8 cellular contexts compared by ENCODE assay signal in the genomic region with DNA sequence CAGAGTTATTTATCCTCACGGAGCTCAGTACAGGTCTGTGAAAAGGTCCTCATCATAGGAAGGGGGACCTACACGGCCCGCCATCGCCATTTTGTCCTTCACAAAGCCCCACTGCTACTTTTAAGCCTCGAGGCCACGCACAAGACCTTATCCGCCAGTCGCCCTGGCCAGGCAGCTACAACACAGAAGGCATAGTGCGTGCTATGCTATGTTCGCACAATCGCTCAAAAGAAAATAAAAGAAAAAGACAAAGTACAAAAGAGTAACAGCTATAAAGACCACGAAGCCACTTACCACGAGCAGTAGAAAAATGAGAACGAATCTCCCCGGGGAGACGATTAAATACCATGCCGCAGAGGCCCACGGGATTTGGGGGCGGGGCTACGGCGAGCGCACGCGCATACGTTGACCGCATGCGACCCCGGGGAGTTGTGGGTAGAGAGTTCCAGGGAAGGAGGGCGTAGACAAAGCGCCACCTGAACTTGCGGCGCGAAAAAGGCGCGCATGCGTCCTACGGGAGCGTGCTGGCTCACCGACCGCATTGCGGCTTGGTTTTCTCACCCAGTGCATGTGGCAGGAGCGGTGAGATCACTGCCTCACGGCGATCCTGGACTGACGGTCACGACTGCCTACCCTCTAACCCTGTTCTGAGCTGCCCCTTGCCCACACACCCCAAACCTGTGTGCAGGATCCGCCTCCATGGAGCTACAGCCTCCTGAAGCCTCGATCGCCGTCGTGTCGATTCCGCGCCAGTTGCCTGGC. TPM values are rescaled to one million over a fixed set of nuclear protein-coding genes. Genes with fewer than 3 reads are reported as not detected.
DNase-seq lines count a peak whose midpoint lies in the region; ATAC-seq and TF ChIP-seq lines count a peak whose summit lies in the region.

No MANE protein-coding gene starts in this region.

- H3F3A ChIP-seq in PC-3 (ENCODE audit: low read length, unreplicated experiment) = peaks cover 47% of the 10 kb centered on the region

- BruUV-seq in PC-3 (replicated peaks; lab: Mats Ljungman, UMichigan) = no TSS peak

- peak overlapping the region; percentile 67 for H2AFZ ChIP-seq in PC-3 (ENCODE audit: low read length)

- H3K36me3 ChIP-seq in PC-3 (ENCODE audit: low read depth, low read length) (peaks cover 41% of the 10 kb centered on the region), esophagus (ENCODE audit: control insufficient read depth in 2 of 2, insufficient read depth in 2 of 2, low read length in 1 of 2) (peaks cover 0 to 12% of the 10 kb centered on the region in 2 donors), muscle layer of duodenum (ENCODE audit: control insufficient read depth in 1 of 2, insufficient read depth in 2 of 2, low read length in 2 of 2) (peaks cover 23 to 30% of the 10 kb centered on the region in 2 donors)

- peaks cover 59% of the 10 kb centered on the region for H3K4me1 Mint-ChIP-seq in activated T-cell treated with anti-CD3 and anti-CD28 coated beads, Interleukin-2, amount 50 U/mL, for 24 hours (ENCODE audit: low read depth)

- POLR2A ChIA-PET in PC-3 (lab: Charles Lee; ENCODE audit: unreplicated experiment) = interaction anchor here (0.5 to 2.2 kb wide), 9 partner anchors 9 to 708 kb away, joined by 3 to 23 read pairs (median 4); a partner anchor contains a TSS

- no peaks in the 10 kb centered on the region for H3K9me2 ChIP-seq in PC-3 (replicated peaks; ENCODE audit: low read length)

- CTCF ChIA-PET in PC-3 (lab: Charles Lee) = interaction anchor here (1.0 to 1.8 kb wide), 2 partner anchors 24 to 26 kb away, joined by 3 to 8 read pairs; a partner anchor contains a TSS

- no peak for TF ChIP-seq CTCF in PC-3 (conservative IDR thresholded peaks at IDR 0.05; ENCODE audit: low read depth, low read length)

- 0 to 1% methylated on average over 54 of the region's 54 CpGs for WGBS in esophagus, 2 donors

- ATAC-seq in GM21619 (IDR thresholded peaks at IDR 0.05; ENCODE audit: unreplicated experiment) (peak; percentile 75), PC-3 (peak; percentile 83)

- peak overlapping the region; percentile 99 for H3K27ac Mint-ChIP-seq in activated T-cell treated with anti-CD3 and anti-CD28 coated beads, Interleukin-2, amount 50 U/mL, for 24 hours

- peaks cover 43% of the 10 kb centered on the region for H4K20me1 ChIP-seq in PC-3 (ENCODE audit: low read length)

- DNase-seq in DMS153 treated with DMSO at 0.1 percent for 48 hours (lab: John Stamatoyannopoulos, UW; ENCODE audit: unreplicated experiment) (peak; percentile 94), PC-3 (peak; percentile 100)
- peak; percentile 98 for DNase-seq in Jurkat, Clone E6-1 (ENCODE audit: low read depth, low spot score)
- peak; percentile 99 for DNase-seq in activated T-cell treated with anti-CD3 and anti-CD28 coated beads, Interleukin-2, amount 50 U/mL, for 24 hours
- peak; percentile 96 for DNase-seq in stimulated activated CD8-positive, alpha-beta memory T cell treated with anti-CD3 and anti-CD28 coated beads, Interleukin-7, amount 100 ng/mL, for 24 hours (ENCODE audit: low read depth)

- H3K9ac ChIP-seq in PC-3 (ENCODE audit: low read length) = peak overlapping the region; percentile 97

- H3K9me3 ChIP-seq in PC-3 (ENCODE audit: low read length) (no peaks in the 10 kb centered on the region), esophagus (ENCODE audit: control insufficient read depth in 2 of 2, insufficient read depth in 1 of 2, low read depth in 1 of 2, low read length in 1 of 2) (no peaks in the 10 kb centered on the region), muscle layer of duodenum (ENCODE audit: control insufficient read depth in 1 of 2, low read length in 2 of 2) (no peaks in the 10 kb centered on the region)

- peaks cover 82% of the 10 kb centered on the region for H3K79me2 ChIP-seq in PC-3 (ENCODE audit: low read length)

- no peaks in the 10 kb centered on the region for H3K9me3 Mint-ChIP-seq in activated T-cell treated with anti-CD3 and anti-CD28 coated beads, Interleukin-2, amount 50 U/mL, for 24 hours

- peak overlapping the region; percentile 96 for H3K4me2 ChIP-seq in PC-3 (ENCODE audit: low read length)

- H3K4me3 ChIP-seq in Jurkat, Clone E6-1 (ENCODE audit: low read length) = peak overlapping the region; percentile 96
- peak overlapping the region; percentile 93 for H3K4me3 ChIP-seq in PC-3 (ENCODE audit: low read length)
- H3K4me3 ChIP-seq in esophagus (ENCODE audit: low read depth in 1 of 2, low read length in 2 of 2) = peak overlapping the region; percentile 76 to 100
- peak overlapping the region; percentile 92 to 98 for H3K4me3 ChIP-seq in muscle layer of duodenum (ENCODE audit: low read depth in 1 of 2, low read length in 2 of 2)

- peak overlapping the region; percentile 99 for H3K4me3 Mint-ChIP-seq in activated T-cell treated with anti-CD3 and anti-CD28 coated beads, Interleukin-2, amount 50 U/mL, for 24 hours

- intact Hi-C loops in PC-3 (cut with micrococcal nuclease) = loop anchor here (1.0 to 2.0 kb wide), 2 partner anchors 14 to 25 kb away; a partner anchor contains a TSS

- H3K27ac ChIP-seq in PC-3 (ENCODE audit: low read length) (peak overlapping the region; percentile 78), esophagus (ENCODE audit: low read depth in 2 of 2, low read length in 1 of 2) (peak overlapping the region; percentile 83 to 90), muscle layer of duodenum (ENCODE audit: low read length) (peak overlapping the region; percentile 90)

- peaks cover 91% of the 10 kb centered on the region for H3K36me3 Mint-ChIP-seq in activated T-cell treated with anti-CD3 and anti-CD28 coated beads, Interleukin-2, amount 50 U/mL, for 24 hours (ENCODE audit: low read depth)

- H3K27me3 ChIP-seq in PC-3 (ENCODE audit: low read length) = no peaks in the 10 kb centered on the region
- no peaks in the 10 kb centered on the region for H3K27me3 ChIP-seq in esophagus (ENCODE audit: control insufficient read depth in 1 of 2, insufficient read depth in 2 of 2, low read length in 2 of 2)
- no peaks in the 10 kb centered on the region for H3K27me3 ChIP-seq in muscle layer of duodenum (ENCODE audit: low read depth, low read length)

- peaks cover 31% of the 10 kb centered on the region for H3K4me1 ChIP-seq in PC-3 (ENCODE audit: insufficient read depth, low read length)
- peaks cover 0 to 4% of the 10 kb centered on the region in 2 donors for H3K4me1 ChIP-seq in esophagus (ENCODE audit: control insufficient read depth in 2 of 2, insufficient read depth in 2 of 2, low read length in 1 of 2)
- peaks cover 16 to 22% of the 10 kb centered on the region in 2 donors for H3K4me1 ChIP-seq in muscle layer of duodenum (ENCODE audit: control insufficient read depth in 1 of 2, insufficient read depth in 2 of 2, low read length in 2 of 2)

- H3K27me3 Mint-ChIP-seq in activated T-cell treated with anti-CD3 and anti-CD28 coated beads, Interleukin-2, amount 50 U/mL, for 24 hours = peaks cover 4% of the 10 kb centered on the region

RNA-seq across cellular contexts. Expression of a gene that starts 16.4 kb away (rescaled TPM):
- 64.3 TPM for polyA plus RNA-seq in Jurkat, Clone E6-1 (2012; ENCODE audit: insufficient read depth, insufficient read length)
- 217 and 222 TPM in 2 replicates for total RNA-seq in PC-3 (2014; rRNA removed)
- 10 to 100 TPM; 44.0 to 44.6 TPM for polyA plus RNA-seq in esophagus

RNA-seq across cellular contexts. Expression of a gene that starts 23.1 kb away (rescaled TPM):
- polyA plus RNA-seq in Jurkat, Clone E6-1 (2012; ENCODE audit: insufficient read depth, insufficient read length) = not detected
- total RNA-seq in PC-3 (2014; rRNA removed) = not detected in 2 replicates
- not detected for polyA plus RNA-seq in esophagus

RNA-seq across cellular contexts. Expression of a gene that starts 23.9 kb away (rescaled TPM):
- polyA plus RNA-seq in Jurkat, Clone E6-1 (2012; ENCODE audit: insufficient read depth, insufficient read length) = 32.9 TPM
- 41.4 and 48.2 TPM in 2 replicates for total RNA-seq in PC-3 (2014; rRNA removed)
- polyA plus RNA-seq in esophagus = 10 to 100 TPM; 14.5 to 25.2 TPM

RNA-seq across cellular contexts. Expression of a gene that starts 24.9 kb away (rescaled TPM):
- 237 TPM for polyA plus RNA-seq in Jurkat, Clone E6-1 (2012; ENCODE audit: insufficient read depth, insufficient read length)
- total RNA-seq in PC-3 (2014; rRNA removed) = 243 and 304 TPM in 2 replicates
- polyA plus RNA-seq in esophagus = 100 to 1,000 TPM in 1 of 2 donors, 10 to 100 TPM in 1; 90.5 to 146 TPM

RNA-seq across cellular contexts. Expression of a gene that starts 50.5 kb away (rescaled TPM):
- polyA plus RNA-seq in Jurkat, Clone E6-1 (2012; ENCODE audit: insufficient read depth, insufficient read length) = 76.7 TPM
- total RNA-seq in PC-3 (2014; rRNA removed) = 33.1 and 33.2 TPM in 2 replicates
- polyA plus RNA-seq in esophagus = 10 to 100 TPM; 77.9 to 84.7 TPM

Comparison
In these comparisons a context has a peak if more than half of its experiments do, and no peak if none do; other contexts are left out.
1. Peak in every context shown above with its lines: DNase-seq, ATAC-seq, H3K4me3 ChIP-seq and H3K27ac ChIP-seq.